Comparison of ENCODE assay signal across 8 cellular contexts in the genomic region with DNA sequence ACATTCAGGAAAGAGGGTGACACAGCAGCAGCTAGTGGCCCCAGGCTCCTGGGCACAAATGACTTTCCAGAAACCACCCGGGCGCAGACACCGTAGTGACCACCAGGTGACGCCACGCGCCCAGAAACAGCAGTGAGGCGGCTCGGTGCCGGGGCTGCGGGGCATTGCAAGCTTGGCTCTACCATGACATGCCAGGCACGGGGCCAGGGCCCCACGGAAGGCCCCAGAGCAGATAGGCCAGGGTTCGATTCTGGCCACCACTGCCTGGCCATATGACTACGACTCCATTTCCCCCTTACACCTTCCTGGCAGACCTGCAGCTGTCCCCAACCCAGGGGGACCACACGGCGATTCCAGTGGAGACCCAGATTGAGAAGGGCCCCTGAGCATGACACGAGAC. TPM values are rescaled to one million over a fixed set of nuclear protein-coding genes. Genes with fewer than 3 reads are reported as not detected.
A peak's percentile ranks its signal among the peaks of the same experiment; 100 is the strongest.
DNase-seq lines count a peak whose midpoint lies in the region; ATAC-seq, FAIRE-seq and TF ChIP-seq lines count a peak whose summit lies in the region.

No MANE protein-coding gene starts in this region.

- peak; percentile 27 for TF ChIP-seq POLR2A in endothelial cell of umbilical vein (IDR thresholded peaks at IDR 0.05; ENCODE audit: low read depth, low read length)

- TF ChIP-seq CTCF in OCI-LY1 (IDR thresholded peaks at IDR 0.05; ENCODE audit: low read length) (peak; percentile 94), endothelial cell of umbilical vein (IDR thresholded peaks at IDR 0.05; ENCODE audit: extremely low read depth in 1 of 2, insufficient read depth in 1 of 2, low read depth in 1 of 2, low read length in 2 of 2) (peak; percentile 98)

- dilution Hi-C loops in endothelial cell of umbilical vein (cut with MboI; ENCODE audit: extremely low pct_ligation_motif_present, low sequenced_read_pairs), result no loop called here

- H3K36me3 ChIP-seq in OCI-LY1 (ENCODE audit: insufficient read depth, low read length), result no peaks in the 10 kb centered on the region
- peaks cover 0 to 37% of the 10 kb centered on the region in 2 experiments for H3K36me3 ChIP-seq in endothelial cell of umbilical vein (ENCODE audit: control insufficient read depth in 2 of 2, extremely low read depth in 1 of 2, insufficient read depth in 2 of 2, low read length in 2 of 2)

- H3K9ac ChIP-seq in OCI-LY1 (ENCODE audit: low read length), result no peak overlapping the region
- no peak overlapping the region for H3K9ac ChIP-seq in endothelial cell of umbilical vein (replicated peaks; ENCODE audit: extremely low read depth, insufficient read depth, low read length)

- no peak overlapping the region for H3K4me2 ChIP-seq in OCI-LY1 (ENCODE audit: low read length)
- no peak overlapping the region for H3K4me2 ChIP-seq in endothelial cell of umbilical vein (ENCODE audit: insufficient read depth, low read length)

- H4K20me1 ChIP-seq in OCI-LY1 (ENCODE audit: insufficient read depth, low read length) (no peaks in the 10 kb centered on the region), endothelial cell of umbilical vein (replicated peaks; ENCODE audit: control insufficient read depth, extremely low read depth, insufficient read depth, low read length) (no peaks in the 10 kb centered on the region)

- H2AFZ ChIP-seq in OCI-LY1 (ENCODE audit: low read length), result no peak overlapping the region
- H2AFZ ChIP-seq in endothelial cell of umbilical vein (ENCODE audit: low read depth, low read length), result no peak overlapping the region

- H3K79me2 ChIP-seq in OCI-LY1 (ENCODE audit: insufficient read depth, low read length), result no peaks in the 10 kb centered on the region
- peaks cover 28% of the 10 kb centered on the region for H3K79me2 ChIP-seq in endothelial cell of umbilical vein (ENCODE audit: control insufficient read depth, insufficient read depth, low read length)

- peak; percentile 19 for DNase-seq in DMS114 treated with DMSO at 0.1 percent for 48 hours (lab: John Stamatoyannopoulos, UW; ENCODE audit: unreplicated experiment)
- DNase-seq in HTR-8/SVneo (ENCODE audit: insufficient read length, low spot score), result peak; percentile 86
- DNase-seq in activated CD8-positive, alpha-beta memory T cell treated with anti-CD3 and anti-CD28 coated beads, Interleukin-2, amount 50 U/mL, for 24 hours (ENCODE audit: extremely low read depth), result peak; percentile 66
- DNase-seq in endothelial cell of umbilical vein (ENCODE audit: low read depth, low spot score), result peak; percentile 72
- DNase-seq in mucosa of gallbladder (ENCODE audit: low spot score), result peak; percentile 80
- DNase-seq in stimulated activated CD8-positive, alpha-beta memory T cell treated with anti-CD3 and anti-CD28 coated beads, Interleukin-4, amount 100 ng/mL, for 48 hours, result peak; percentile 93

- BruUV-seq in endothelial cell of umbilical vein (replicated peaks; lab: Mats Ljungman, UMichigan), result no TSS peak

- CTCF ChIA-PET in endothelial cell of umbilical vein (lab: Charles Lee), result interaction anchor here (0.5 to 18.5 kb wide), 21 partner anchors 9 to 296 kb away, joined by 3 to 790 read pairs (median 6); partner anchors contain the start of genes HBQ1, MPG, POLR3K and SNRNP25

- H3K4me1 ChIP-seq in OCI-LY1 (ENCODE audit: insufficient read depth, low read length, severe bottlenecking) (no peaks in the 10 kb centered on the region), endothelial cell of umbilical vein (ENCODE audit: control insufficient read depth, extremely low read depth, insufficient read depth, low read length) (no peaks in the 10 kb centered on the region)

- H3K4me3 ChIP-seq in OCI-LY1 (ENCODE audit: low read depth, low read length, poor library complexity, severe bottlenecking) (no peak overlapping the region), endothelial cell of umbilical vein (replicated peaks in 1 of 3; ENCODE audit: insufficient read depth in 1 of 3, low read depth in 1 of 3, low read length in 3 of 3) (no peak overlapping the region)

- no peaks in the 10 kb centered on the region for H3F3A ChIP-seq in OCI-LY1 (ENCODE audit: insufficient read depth, low read length)

- H3K27me3 ChIP-seq in OCI-LY1 (ENCODE audit: insufficient read depth, low read length) (peaks cover 19% of the 10 kb centered on the region), endothelial cell of umbilical vein (ENCODE audit: control insufficient read depth in 2 of 2, insufficient read depth in 2 of 2, low read length in 2 of 2) (no peaks in the 10 kb centered on the region)

- no peaks in the 10 kb centered on the region for H3K9me3 ChIP-seq in OCI-LY1 (ENCODE audit: low read length)
- no peaks in the 10 kb centered on the region for H3K9me3 ChIP-seq in endothelial cell of umbilical vein (replicated peaks; ENCODE audit: control insufficient read depth, insufficient read depth, low read length)

- H3K27ac ChIP-seq in OCI-LY1 (ENCODE audit: low read depth, low read length, poor library complexity, severe bottlenecking) (no peak overlapping the region), endothelial cell of umbilical vein (ENCODE audit: insufficient read depth, low read depth, low read length) (no peak overlapping the region)

- POLR2A ChIA-PET in endothelial cell of umbilical vein (lab: Charles Lee), result no interaction called here

- intact Hi-C loops in endothelial cell of umbilical vein (cut with micrococcal nuclease), result loop anchor here (1.0 kb wide), 3 partner anchors 19 to 116 kb away; no protein-coding TSS in a partner anchor

- no peak for ATAC-seq in GM21528 (IDR thresholded peaks at IDR 0.05; ENCODE audit: low FRiP score, unreplicated experiment)

- no peaks in the 10 kb centered on the region for H3K9me1 ChIP-seq in endothelial cell of umbilical vein (replicated peaks; ENCODE audit: control insufficient read depth, extremely low read depth, insufficient read depth, low read length)

- no peaks in the 10 kb centered on the region for H3K9me2 ChIP-seq in OCI-LY1 (ENCODE audit: low read depth, low read length)

- FAIRE-seq in HTR-8/SVneo (lab: Jason Lieb, UNC), result peak; percentile 89
- FAIRE-seq in endothelial cell of umbilical vein (lab: Jason Lieb, UNC), result peak; percentile 86

TF ChIP-seq in endothelial cell of umbilical vein, 7 proteins besides CTCF, POLR2A, EP300 and RAD21:
- no peak for TF ChIP-seq MYC (IDR thresholded peaks at IDR 0.05; ENCODE audit: low read depth, low read length)
- no peak for TF ChIP-seq FOS (IDR thresholded peaks at IDR 0.05; ENCODE audit: borderline replicate concordance, insufficient read depth, low read length)
- no peak for TF ChIP-seq JUN (IDR thresholded peaks at IDR 0.05; ENCODE audit: borderline replicate concordance, insufficient read depth, insufficient read length, low read depth)
- TF ChIP-seq POLR2AphosphoS5 (IDR thresholded peaks at IDR 0.05; ENCODE audit: insufficient read depth, low read depth, low read length), result no peak
- no peak for TF ChIP-seq MAX (IDR thresholded peaks at IDR 0.05; ENCODE audit: insufficient read depth, insufficient read length)
- TF ChIP-seq GATA2 (IDR thresholded peaks at IDR 0.05; ENCODE audit: insufficient read depth, insufficient read length, low read depth, low read length), result no peak
- TF ChIP-seq EZH2 (IDR thresholded peaks at IDR 0.05; ENCODE audit: borderline replicate concordance, low read depth, low read length, severe bottlenecking), result no peak

RNA-seq across cellular contexts. Expression of gene RHBDF1, which starts 6.7 kb away (rescaled TPM):
- total RNA-seq in endothelial cell of umbilical vein (55.1 and 57.0 TPM in 2 replicates), mucosa of gallbladder (50.6 TPM)
- 113 and 137 TPM in 2 replicates for polyA plus RNA-seq in endothelial cell of umbilical vein
- 36.3 and 43.7 TPM in 2 replicates for polyA plus RNA-seq in endothelial cell of umbilical vein (2011; cell fraction: cytosol; rRNA removed)
- 340 and 426 TPM in 2 replicates for polyA plus RNA-seq in endothelial cell of umbilical vein (2011; cell fraction: nucleus; rRNA removed)
- 43.3 and 52.5 TPM in 2 replicates for polyA plus RNA-seq in endothelial cell of umbilical vein (2012)
- 67.9 and 77.9 TPM in 2 replicates for polyA minus RNA-seq in endothelial cell of umbilical vein
- 5.2 TPM for polyA minus RNA-seq in endothelial cell of umbilical vein (2011; cell fraction: cytosol; rRNA and poly(A)+ RNA removed)
- 70.9 and 84.9 TPM in 2 replicates for polyA minus RNA-seq in endothelial cell of umbilical vein (2011; cell fraction: nucleus; rRNA and poly(A)+ RNA removed)

RNA-seq across cellular contexts. Expression of gene SNRNP25, which starts 12.1 kb away (rescaled TPM):
- 41.8 and 50.2 TPM in 2 replicates for total RNA-seq in endothelial cell of umbilical vein
- 42.1 and 49.6 TPM in 2 replicates for polyA plus RNA-seq in endothelial cell of umbilical vein
- polyA plus RNA-seq in endothelial cell of umbilical vein (2011; cell fraction: cytosol; rRNA removed), result 76.4 and 84.8 TPM in 2 replicates
- 28.5 and 33.5 TPM in 2 replicates for polyA plus RNA-seq in endothelial cell of umbilical vein (2011; cell fraction: nucleus; rRNA removed)
- polyA plus RNA-seq in endothelial cell of umbilical vein (2012), result 54.9 and 59.2 TPM in 2 replicates
- polyA minus RNA-seq in endothelial cell of umbilical vein, result 18.4 and 18.6 TPM in 2 replicates
- polyA minus RNA-seq in endothelial cell of umbilical vein (2011; cell fraction: cytosol; rRNA and poly(A)+ RNA removed), result 18.6 TPM
- 3.8 and 4.0 TPM in 2 replicates for polyA minus RNA-seq in endothelial cell of umbilical vein (2011; cell fraction: nucleus; rRNA and poly(A)+ RNA removed)
- total RNA-seq in mucosa of gallbladder, result 21.5 TPM

RNA-seq across cellular contexts. Expression of gene MPG, which starts 12.3 kb away (rescaled TPM):
- 68.1 and 70.5 TPM in 2 replicates for total RNA-seq in endothelial cell of umbilical vein
- 140 and 178 TPM in 2 replicates for polyA plus RNA-seq in endothelial cell of umbilical vein
- 54.6 and 92.5 TPM in 2 replicates for polyA plus RNA-seq in endothelial cell of umbilical vein (2011; cell fraction: cytosol; rRNA removed)
- 26.0 and 26.1 TPM in 2 replicates for polyA plus RNA-seq in endothelial cell of umbilical vein (2011; cell fraction: nucleus; rRNA removed)
- 48.5 and 63.0 TPM in 2 replicates for polyA plus RNA-seq in endothelial cell of umbilical vein (2012)
- 16.4 and 18.6 TPM in 2 replicates for polyA minus RNA-seq in endothelial cell of umbilical vein
- polyA minus RNA-seq in endothelial cell of umbilical vein (2011; cell fraction: cytosol; rRNA and poly(A)+ RNA removed), result 38.9 TPM
- 4.2 and 14.6 TPM in 2 replicates for polyA minus RNA-seq in endothelial cell of umbilical vein (2011; cell fraction: nucleus; rRNA and poly(A)+ RNA removed)
- total RNA-seq in mucosa of gallbladder, result 48.8 TPM

RNA-seq across cellular contexts. Expression of gene POLR3K, which starts 12.3 kb away (rescaled TPM):
- total RNA-seq in endothelial cell of umbilical vein (18.4 and 20.6 TPM in 2 replicates), mucosa of gallbladder (12.7 TPM)
- polyA plus RNA-seq in endothelial cell of umbilical vein, result 28.0 and 33.2 TPM in 2 replicates
- 32.9 and 42.4 TPM in 2 replicates for polyA plus RNA-seq in endothelial cell of umbilical vein (2011; cell fraction: cytosol; rRNA removed)
- 11.6 and 12.5 TPM in 2 replicates for polyA plus RNA-seq in endothelial cell of umbilical vein (2011; cell fraction: nucleus; rRNA removed)
- 25.5 and 35.5 TPM in 2 replicates for polyA plus RNA-seq in endothelial cell of umbilical vein (2012)
- 17.6 and 17.7 TPM in 2 replicates for polyA minus RNA-seq in endothelial cell of umbilical vein
- 34.3 TPM for polyA minus RNA-seq in endothelial cell of umbilical vein (2011; cell fraction: cytosol; rRNA and poly(A)+ RNA removed)
- polyA minus RNA-seq in endothelial cell of umbilical vein (2011; cell fraction: nucleus; rRNA and poly(A)+ RNA removed), result 2.9 and 3.4 TPM in 2 replicates

Comparison
In these comparisons a context has a peak if more than half of its experiments do, and no peak if none do; other contexts are left out.
1. DNase-seq: peak in every context shown above with its lines; median percentile 93 in stimulated activated CD8-positive, alpha-beta memory T cell treated with anti-CD3 and anti-CD28 coated beads, Interleukin-4, amount 100 ng/mL, for 48 hours; 86 in HTR-8/SVneo; 80 in mucosa of gallbladder; 72 in endothelial cell of umbilical vein; 66 in activated CD8-positive, alpha-beta memory T cell treated with anti-CD3 and anti-CD28 coated beads, Interleukin-2, amount 50 U/mL, for 24 hours; 19 in DMS114 treated with DMSO at 0.1 percent for 48 hours.